Comparison of ENCODE assay signal across 22 cellular contexts in genomic region chr7:128268233-128268632, GRCh38. TPM values are rescaled to one million over a fixed set of nuclear protein-coding genes. Genes with fewer than 3 reads are reported as not detected.
"Had no signal": no experiment of that assay in that cellular context is flagged by ENCODE, and none has a peak within 500 bp of the region (broad histone marks: within the 10 kb centered on the region; RNA-seq: fewer than 3 reads in every experiment).

No MANE protein-coding gene starts in this region.

- H3K36me3 Mint-ChIP-seq: activated naive CD8-positive, alpha-beta T cell treated with anti-CD3 and anti-CD28 coated beads for 36 hours had no signal

- H3K4me3 ChIP-seq: body of pancreas, esophagus muscularis mucosa, hepatocyte, lower lobe of right lung, psoas muscle, tibial nerve, uterus had no signal

- H3K9me3 Mint-ChIP-seq: activated naive CD8-positive, alpha-beta T cell treated with anti-CD3 and anti-CD28 coated beads for 36 hours; activated T-helper 1 cell treated with anti-CD3 and anti-CD28 coated beads, Interleukin-12 subunit alpha, Interleukin-12 subunit beta, Interleukin-2, Interleukin-4 antibody, amounts not matched to agents 30 ng/mL and 10 ng/mL and 1 ng/mL, durations not matched to agents 14 hours and 24 hours and 36 hours; central memory CD8-positive, alpha-beta T cell; stimulated activated naive CD8-positive, alpha-beta T cell treated with anti-CD3 and anti-CD28 coated beads, Interleukin-15, Interleukin-2, amounts not matched to agents 100 ng/mL and 50 ng/mL, for 24 hours had no signal

- H3K36me3 ChIP-seq: esophagus muscularis mucosa, lower lobe of right lung, tibial nerve, uterus had no signal

- ATAC-seq: activated CD4-positive, alpha-beta T cell treated with anti-CD3 and anti-CD28 coated beads for 36 hours had no signal

- H3K4me1 Mint-ChIP-seq: activated CD4-positive, alpha-beta T cell treated with anti-CD3 and anti-CD28 coated beads for 36 hours; central memory CD8-positive, alpha-beta T cell had no signal

- H3K27ac ChIP-seq: body of pancreas, lower lobe of right lung, psoas muscle had no signal

- H3K27ac Mint-ChIP-seq: activated CD4-positive, alpha-beta T cell treated with anti-CD3 and anti-CD28 coated beads for 36 hours; activated naive CD8-positive, alpha-beta T cell treated with anti-CD3 and anti-CD28 coated beads for 36 hours; activated T-helper 1 cell treated with anti-CD3 and anti-CD28 coated beads, Interleukin-12 subunit alpha, Interleukin-12 subunit beta, Interleukin-2, Interleukin-4 antibody, amounts not matched to agents 30 ng/mL and 10 ng/mL and 1 ng/mL, durations not matched to agents 14 hours and 24 hours and 36 hours; stimulated activated naive CD8-positive, alpha-beta T cell treated with anti-CD3 and anti-CD28 coated beads, Interleukin-15, Interleukin-2, amounts not matched to agents 100 ng/mL and 50 ng/mL, for 24 hours had no signal

- H3K4me1 ChIP-seq: psoas muscle had no signal

- H3K4me3 Mint-ChIP-seq: activated CD4-positive, alpha-beta T cell treated with anti-CD3 and anti-CD28 coated beads for 36 hours; activated naive CD8-positive, alpha-beta T cell treated with anti-CD3 and anti-CD28 coated beads for 36 hours; activated T-helper 1 cell treated with anti-CD3 and anti-CD28 coated beads, Interleukin-12 subunit alpha, Interleukin-12 subunit beta, Interleukin-2, Interleukin-4 antibody, amounts not matched to agents 30 ng/mL and 10 ng/mL and 1 ng/mL, durations not matched to agents 14 hours and 24 hours and 36 hours; central memory CD8-positive, alpha-beta T cell; stimulated activated naive CD8-positive, alpha-beta T cell treated with anti-CD3 and anti-CD28 coated beads, Interleukin-15, Interleukin-2, amounts not matched to agents 100 ng/mL and 50 ng/mL, for 24 hours had no signal

- FAIRE-seq: endothelial cell of umbilical vein, keratinocyte had no signal

- H3K9me3 ChIP-seq: body of pancreas, esophagus muscularis mucosa, lower lobe of right lung, psoas muscle, tibial nerve, uterus had no signal

- DNase-seq: activated CD4-positive, alpha-beta T cell treated with anti-CD3 and anti-CD28 coated beads for 36 hours; activated CD4-positive, alpha-beta T cell treated with anti-CD3 and anti-CD28 coated beads, Interleukin-2, amount 50 U/mL, for 48 hours; activated naive CD4-positive, alpha-beta T cell; activated naive CD8-positive, alpha-beta T cell treated with anti-CD3 and anti-CD28 coated beads for 36 hours; activated T-cell treated with anti-CD3 and anti-CD28 coated beads for 4 hours; body of pancreas; effector memory CD4-positive, alpha-beta T cell; lower lobe of right lung; midbrain; psoas muscle; right cardiac atrium; T-helper 2 cell; uterus had no signal

- H3K79me2 ChIP-seq: hepatocyte had no signal

- H3K27me3 ChIP-seq: hepatocyte, uterus had no signal

RNA-seq across cellular contexts. Expression of gene LEP, which starts 27.2 kb away (rescaled TPM):
- total RNA-seq: activated CD4-positive, alpha-beta T cell treated with anti-CD3 and anti-CD28 coated beads for 36 hours; activated naive CD8-positive, alpha-beta T cell treated with anti-CD3 and anti-CD28 coated beads for 36 hours; activated T-helper 1 cell treated with anti-CD3 and anti-CD28 coated beads, Interleukin-12 subunit alpha, Interleukin-12 subunit beta, Interleukin-2, Interleukin-4 antibody, amounts not matched to agents 30 ng/mL and 10 ng/mL and 1 ng/mL, durations not matched to agents 14 hours and 24 hours and 36 hours; endothelial cell of umbilical vein; esophagus muscularis mucosa; hepatocyte; lower lobe of right lung; uterus had no signal
- polyA plus RNA-seq: endothelial cell of umbilical vein, hepatocyte, neural cell had no signal
